Comparison of ENCODE assay signal across 1 cellular context in the genomic region with DNA sequence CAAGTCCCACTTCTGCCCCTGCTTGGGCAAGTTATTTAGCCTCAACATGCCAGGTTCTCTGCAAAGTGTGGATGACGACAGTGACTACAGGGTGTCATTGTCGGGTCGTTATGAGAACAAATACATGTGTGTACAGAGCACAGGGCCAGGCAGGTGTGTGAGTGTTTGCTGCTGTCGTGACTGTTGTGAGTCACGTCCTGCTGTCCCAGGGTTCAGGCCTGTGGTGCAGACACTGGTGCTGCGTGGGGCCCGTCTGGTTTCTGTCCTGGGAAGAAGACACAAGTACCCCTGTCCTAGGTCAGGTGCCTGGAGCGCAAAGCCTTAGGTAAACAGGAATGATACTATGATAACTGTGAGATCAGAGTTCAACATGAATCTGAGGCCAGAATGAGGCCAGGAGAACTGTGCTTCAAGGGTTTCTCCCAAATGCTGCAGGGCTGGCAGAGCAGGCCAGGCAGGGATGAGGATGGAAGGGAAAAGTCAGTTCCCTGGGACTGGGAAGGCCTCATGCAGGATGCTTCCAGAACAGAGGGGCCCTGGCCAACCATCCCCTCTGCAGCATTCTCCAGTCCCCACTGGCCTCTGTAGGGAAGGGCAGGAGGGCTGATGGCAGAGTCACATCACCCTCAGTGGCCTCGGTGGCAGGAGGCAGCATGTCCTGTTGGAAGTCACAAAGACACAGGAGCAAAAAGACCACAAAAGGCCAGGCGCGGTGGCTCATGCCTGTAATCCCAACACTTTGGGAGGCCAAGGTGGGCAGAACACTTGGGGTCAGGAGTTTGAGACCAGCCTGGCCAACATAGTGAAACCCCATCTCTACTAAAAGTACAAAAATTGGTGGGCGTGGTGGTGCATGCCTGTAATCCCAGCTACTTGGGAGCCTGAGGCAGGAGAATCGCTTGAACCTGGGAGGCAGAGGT.
TF ChIP-seq lines count a peak whose summit lies in the region.

No MANE protein-coding gene starts in this region.

TF ChIP-seq in HepG2, 621 proteins besides CTCF, POLR2A, EP300 and RAD21 (continued from another document and continues in another):
- TF ChIP-seq, protein P1, sequence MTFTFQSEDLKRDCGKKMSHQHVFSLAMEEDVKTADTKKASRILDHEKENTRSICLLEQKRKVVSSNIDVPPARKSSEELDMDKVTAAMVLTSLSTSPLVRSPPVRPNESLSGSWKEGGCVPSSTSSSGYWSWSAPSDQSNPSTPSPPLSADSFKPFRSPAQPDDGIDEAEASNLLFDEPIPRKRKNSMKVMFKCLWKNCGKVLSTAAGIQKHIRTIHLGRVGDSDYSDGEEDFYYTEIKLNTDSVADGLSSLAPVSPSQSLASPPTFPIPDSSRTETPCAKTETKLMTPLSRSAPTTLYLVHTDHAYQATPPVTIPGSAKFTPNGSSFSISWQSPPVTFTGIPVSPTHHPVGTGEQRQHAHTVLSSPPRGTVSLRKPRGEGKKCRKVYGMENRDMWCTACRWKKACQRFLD (CRISPR knock-in tag; IDR thresholded peaks at IDR 0.05; ENCODE audit: borderline replicate concordance) = no peak
- no peak for TF ChIP-seq ZNF251 (CRISPR knock-in tag; IDR thresholded peaks at IDR 0.05)
- TF ChIP-seq, protein P2, sequence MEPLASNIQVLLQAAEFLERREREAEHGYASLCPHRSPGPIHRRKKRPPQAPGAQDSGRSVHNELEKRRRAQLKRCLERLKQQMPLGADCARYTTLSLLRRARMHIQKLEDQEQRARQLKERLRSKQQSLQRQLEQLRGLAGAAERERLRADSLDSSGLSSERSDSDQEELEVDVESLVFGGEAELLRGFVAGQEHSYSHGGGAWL (CRISPR knock-in tag; IDR thresholded peaks at IDR 0.05) = no peak
- TF ChIP-seq, protein P3, sequence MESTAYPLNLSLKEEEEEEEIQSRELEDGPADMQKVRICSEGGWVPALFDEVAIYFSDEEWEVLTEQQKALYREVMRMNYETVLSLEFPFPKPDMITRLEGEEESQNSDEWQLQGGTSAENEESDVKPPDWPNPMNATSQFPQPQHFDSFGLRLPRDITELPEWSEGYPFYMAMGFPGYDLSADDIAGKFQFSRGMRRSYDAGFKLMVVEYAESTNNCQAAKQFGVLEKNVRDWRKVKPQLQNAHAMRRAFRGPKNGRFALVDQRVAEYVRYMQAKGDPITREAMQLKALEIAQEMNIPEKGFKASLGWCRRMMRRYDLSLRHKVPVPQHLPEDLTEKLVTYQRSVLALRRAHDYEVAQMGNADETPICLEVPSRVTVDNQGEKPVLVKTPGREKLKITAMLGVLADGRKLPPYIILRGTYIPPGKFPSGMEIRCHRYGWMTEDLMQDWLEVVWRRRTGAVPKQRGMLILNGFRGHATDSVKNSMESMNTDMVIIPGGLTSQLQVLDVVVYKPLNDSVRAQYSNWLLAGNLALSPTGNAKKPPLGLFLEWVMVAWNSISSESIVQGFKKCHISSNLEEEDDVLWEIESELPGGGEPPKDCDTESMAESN (CRISPR knock-in tag; conservative IDR thresholded peaks at IDR 0.05) = peak; percentile 69; the same call in 1 of the 2 replicates
- peak; percentile 87 for TF ChIP-seq ASH2L (IDR thresholded peaks at IDR 0.05; ENCODE audit: insufficient read length, low read depth, low read length)
- peak; percentile 46; the same call in 1 of the 2 replicates for TF ChIP-seq FOXP1 (IDR thresholded peaks at IDR 0.05)
- TF ChIP-seq FOXP1 (CRISPR knock-in tag; IDR thresholded peaks at IDR 0.05) = peak; percentile 89
- TF ChIP-seq ZNF644 (CRISPR knock-in tag; IDR thresholded peaks at IDR 0.05; ENCODE audit: low read depth) = no peak
- no peak for TF ChIP-seq PCBP2 (optimal IDR thresholded peaks at IDR 0.05; ENCODE audit: low read depth, low read length, poor library complexity, severe bottlenecking)
- no peak for TF ChIP-seq ZNF550 (CRISPR knock-in tag; IDR thresholded peaks at IDR 0.05; ENCODE audit: borderline replicate concordance)
- TF ChIP-seq ZNF121 (CRISPR knock-in tag; IDR thresholded peaks at IDR 0.05) = peak; percentile 70
- peak; percentile 63; the same call in 1 of the 2 replicates for TF ChIP-seq ZNF124 (CRISPR knock-in tag; IDR thresholded peaks at IDR 0.05)
- TF ChIP-seq, protein P4, sequence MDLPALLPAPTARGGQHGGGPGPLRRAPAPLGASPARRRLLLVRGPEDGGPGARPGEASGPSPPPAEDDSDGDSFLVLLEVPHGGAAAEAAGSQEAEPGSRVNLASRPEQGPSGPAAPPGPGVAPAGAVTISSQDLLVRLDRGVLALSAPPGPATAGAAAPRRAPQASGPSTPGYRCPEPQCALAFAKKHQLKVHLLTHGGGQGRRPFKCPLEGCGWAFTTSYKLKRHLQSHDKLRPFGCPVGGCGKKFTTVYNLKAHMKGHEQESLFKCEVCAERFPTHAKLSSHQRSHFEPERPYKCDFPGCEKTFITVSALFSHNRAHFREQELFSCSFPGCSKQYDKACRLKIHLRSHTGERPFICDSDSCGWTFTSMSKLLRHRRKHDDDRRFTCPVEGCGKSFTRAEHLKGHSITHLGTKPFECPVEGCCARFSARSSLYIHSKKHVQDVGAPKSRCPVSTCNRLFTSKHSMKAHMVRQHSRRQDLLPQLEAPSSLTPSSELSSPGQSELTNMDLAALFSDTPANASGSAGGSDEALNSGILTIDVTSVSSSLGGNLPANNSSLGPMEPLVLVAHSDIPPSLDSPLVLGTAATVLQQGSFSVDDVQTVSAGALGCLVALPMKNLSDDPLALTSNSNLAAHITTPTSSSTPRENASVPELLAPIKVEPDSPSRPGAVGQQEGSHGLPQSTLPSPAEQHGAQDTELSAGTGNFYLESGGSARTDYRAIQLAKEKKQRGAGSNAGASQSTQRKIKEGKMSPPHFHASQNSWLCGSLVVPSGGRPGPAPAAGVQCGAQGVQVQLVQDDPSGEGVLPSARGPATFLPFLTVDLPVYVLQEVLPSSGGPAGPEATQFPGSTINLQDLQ (CRISPR knock-in tag; IDR thresholded peaks at IDR 0.05) = no peak
- peak; percentile 74; the same call in 1 of the 2 replicates for TF ChIP-seq ARID2 (CRISPR knock-in tag; IDR thresholded peaks at IDR 0.05; ENCODE audit: borderline replicate concordance)
- TF ChIP-seq ZNF614 (CRISPR knock-in tag; IDR thresholded peaks at IDR 0.05; ENCODE audit: borderline replicate concordance) = peak; percentile 89; the same call in 1 of the 2 replicates
- peak; percentile 79 for TF ChIP-seq NR2F6 (IDR thresholded peaks at IDR 0.05)
- TF ChIP-seq NR2F6 (CRISPR knock-in tag; IDR thresholded peaks at IDR 0.05) = peak; percentile 84
- TF ChIP-seq SP5 (CRISPR knock-in tag; IDR thresholded peaks at IDR 0.05; ENCODE audit: borderline replicate concordance, low read depth) = peak; percentile 68; the same call in 1 of the 2 replicates
- peak; percentile 64; the same call in 1 of the 2 replicates for TF ChIP-seq ZBTB20 (CRISPR knock-in tag; IDR thresholded peaks at IDR 0.05; ENCODE audit: borderline replicate concordance, low read depth)
- TF ChIP-seq, protein P5, sequence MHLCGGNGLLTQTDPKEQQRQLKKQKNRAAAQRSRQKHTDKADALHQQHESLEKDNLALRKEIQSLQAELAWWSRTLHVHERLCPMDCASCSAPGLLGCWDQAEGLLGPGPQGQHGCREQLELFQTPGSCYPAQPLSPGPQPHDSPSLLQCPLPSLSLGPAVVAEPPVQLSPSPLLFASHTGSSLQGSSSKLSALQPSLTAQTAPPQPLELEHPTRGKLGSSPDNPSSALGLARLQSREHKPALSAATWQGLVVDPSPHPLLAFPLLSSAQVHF (CRISPR knock-in tag; IDR thresholded peaks at IDR 0.05) = no peak
- TF ChIP-seq, protein P6, sequence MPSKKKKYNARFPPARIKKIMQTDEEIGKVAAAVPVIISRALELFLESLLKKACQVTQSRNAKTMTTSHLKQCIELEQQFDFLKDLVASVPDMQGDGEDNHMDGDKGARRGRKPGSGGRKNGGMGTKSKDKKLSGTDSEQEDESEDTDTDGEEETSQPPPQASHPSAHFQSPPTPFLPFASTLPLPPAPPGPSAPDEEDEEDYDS (CRISPR knock-in tag; IDR thresholded peaks at IDR 0.05) = peak; percentile 53; the same call in 1 of the 2 replicates
- peak; percentile 87; the same call in 1 of the 2 replicates for TF ChIP-seq MEIS1 (CRISPR knock-in tag; IDR thresholded peaks at IDR 0.05; ENCODE audit: borderline replicate concordance)
- 0 out of 2 replicates have a peak, but pooled peaks have one; percentile 22 for TF ChIP-seq ZNF564 (CRISPR knock-in tag; IDR thresholded peaks at IDR 0.05)
- no peak for TF ChIP-seq ZFP82 (CRISPR knock-in tag; IDR thresholded peaks at IDR 0.05; ENCODE audit: borderline replicate concordance)
- TF ChIP-seq ZNF563 (CRISPR knock-in tag; IDR thresholded peaks at IDR 0.05) = peak; percentile 30; the same call in 1 of the 2 replicates
- TF ChIP-seq, protein P7, sequence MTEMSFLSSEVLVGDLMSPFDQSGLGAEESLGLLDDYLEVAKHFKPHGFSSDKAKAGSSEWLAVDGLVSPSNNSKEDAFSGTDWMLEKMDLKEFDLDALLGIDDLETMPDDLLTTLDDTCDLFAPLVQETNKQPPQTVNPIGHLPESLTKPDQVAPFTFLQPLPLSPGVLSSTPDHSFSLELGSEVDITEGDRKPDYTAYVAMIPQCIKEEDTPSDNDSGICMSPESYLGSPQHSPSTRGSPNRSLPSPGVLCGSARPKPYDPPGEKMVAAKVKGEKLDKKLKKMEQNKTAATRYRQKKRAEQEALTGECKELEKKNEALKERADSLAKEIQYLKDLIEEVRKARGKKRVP (CRISPR knock-in tag; IDR thresholded peaks at IDR 0.05) = peak in 1 of 2 experiments; percentile 61; a peak in 2 of 4 replicates
- TF ChIP-seq KDM3A (CRISPR knock-in tag; IDR thresholded peaks at IDR 0.05; ENCODE audit: low read depth) = peak; percentile 82; the same call in 1 of the 2 replicates
- TF ChIP-seq, protein P8, sequence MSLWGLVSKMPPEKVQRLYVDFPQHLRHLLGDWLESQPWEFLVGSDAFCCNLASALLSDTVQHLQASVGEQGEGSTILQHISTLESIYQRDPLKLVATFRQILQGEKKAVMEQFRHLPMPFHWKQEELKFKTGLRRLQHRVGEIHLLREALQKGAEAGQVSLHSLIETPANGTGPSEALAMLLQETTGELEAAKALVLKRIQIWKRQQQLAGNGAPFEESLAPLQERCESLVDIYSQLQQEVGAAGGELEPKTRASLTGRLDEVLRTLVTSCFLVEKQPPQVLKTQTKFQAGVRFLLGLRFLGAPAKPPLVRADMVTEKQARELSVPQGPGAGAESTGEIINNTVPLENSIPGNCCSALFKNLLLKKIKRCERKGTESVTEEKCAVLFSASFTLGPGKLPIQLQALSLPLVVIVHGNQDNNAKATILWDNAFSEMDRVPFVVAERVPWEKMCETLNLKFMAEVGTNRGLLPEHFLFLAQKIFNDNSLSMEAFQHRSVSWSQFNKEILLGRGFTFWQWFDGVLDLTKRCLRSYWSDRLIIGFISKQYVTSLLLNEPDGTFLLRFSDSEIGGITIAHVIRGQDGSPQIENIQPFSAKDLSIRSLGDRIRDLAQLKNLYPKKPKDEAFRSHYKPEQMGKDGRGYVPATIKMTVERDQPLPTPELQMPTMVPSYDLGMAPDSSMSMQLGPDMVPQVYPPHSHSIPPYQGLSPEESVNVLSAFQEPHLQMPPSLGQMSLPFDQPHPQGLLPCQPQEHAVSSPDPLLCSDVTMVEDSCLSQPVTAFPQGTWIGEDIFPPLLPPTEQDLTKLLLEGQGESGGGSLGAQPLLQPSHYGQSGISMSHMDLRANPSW (CRISPR knock-in tag; IDR thresholded peaks at IDR 0.05; ENCODE audit: borderline replicate concordance) = peak; percentile 77; the same call in 1 of the 2 replicates
- TF ChIP-seq DNMT1 (CRISPR knock-in tag; IDR thresholded peaks at IDR 0.05) = no peak
- no peak for TF ChIP-seq CHD4 (IDR thresholded peaks at IDR 0.05; ENCODE audit: borderline replicate concordance, low read length)
- TF ChIP-seq ZNF24 (IDR thresholded peaks at IDR 0.05) = no peak
- TF ChIP-seq, protein P9, sequence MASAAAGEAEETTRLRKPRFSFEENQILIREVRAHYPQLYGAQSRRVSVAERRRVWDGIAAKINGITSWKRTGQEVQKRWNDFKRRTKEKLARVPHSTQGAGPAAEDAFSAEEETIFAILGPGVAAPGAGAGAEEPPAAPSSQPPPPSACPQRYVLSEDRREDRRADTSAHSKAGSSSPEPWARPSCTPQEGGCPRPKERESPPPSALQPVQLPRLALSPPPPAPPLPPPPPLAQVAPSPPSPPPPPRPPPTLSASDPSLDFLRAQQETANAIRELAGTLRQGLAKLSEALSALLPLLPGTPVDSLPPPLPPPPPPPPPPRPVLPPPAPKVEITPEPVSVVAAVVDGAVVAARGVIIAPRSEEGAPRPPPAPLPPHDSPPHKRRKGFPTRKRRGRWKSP (CRISPR knock-in tag; IDR thresholded peaks at IDR 0.05) = 0 out of 2 replicates have a peak, but pooled peaks have one; percentile 57
- TF ChIP-seq, protein P10, sequence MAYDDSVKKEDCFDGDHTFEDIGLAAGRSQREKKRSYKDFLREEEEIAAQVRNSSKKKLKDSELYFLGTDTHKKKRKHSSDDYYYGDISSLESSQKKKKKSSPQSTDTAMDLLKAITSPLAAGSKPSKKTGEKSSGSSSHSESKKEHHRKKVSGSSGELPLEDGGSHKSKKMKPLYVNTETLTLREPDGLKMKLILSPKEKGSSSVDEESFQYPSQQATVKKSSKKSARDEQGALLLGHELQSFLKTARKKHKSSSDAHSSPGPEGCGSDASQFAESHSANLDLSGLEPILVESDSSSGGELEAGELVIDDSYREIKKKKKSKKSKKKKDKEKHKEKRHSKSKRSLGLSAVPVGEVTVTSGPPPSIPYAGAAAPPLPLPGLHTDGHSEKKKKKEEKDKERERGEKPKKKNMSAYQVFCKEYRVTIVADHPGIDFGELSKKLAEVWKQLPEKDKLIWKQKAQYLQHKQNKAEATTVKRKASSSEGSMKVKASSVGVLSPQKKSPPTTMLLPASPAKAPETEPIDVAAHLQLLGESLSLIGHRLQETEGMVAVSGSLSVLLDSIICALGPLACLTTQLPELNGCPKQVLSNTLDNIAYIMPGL (CRISPR knock-in tag; IDR thresholded peaks at IDR 0.05; ENCODE audit: borderline replicate concordance in 1 of 2, low read depth in 1 of 2) = no peak; a peak in 1 of 4 replicates
- TF ChIP-seq, protein P11, sequence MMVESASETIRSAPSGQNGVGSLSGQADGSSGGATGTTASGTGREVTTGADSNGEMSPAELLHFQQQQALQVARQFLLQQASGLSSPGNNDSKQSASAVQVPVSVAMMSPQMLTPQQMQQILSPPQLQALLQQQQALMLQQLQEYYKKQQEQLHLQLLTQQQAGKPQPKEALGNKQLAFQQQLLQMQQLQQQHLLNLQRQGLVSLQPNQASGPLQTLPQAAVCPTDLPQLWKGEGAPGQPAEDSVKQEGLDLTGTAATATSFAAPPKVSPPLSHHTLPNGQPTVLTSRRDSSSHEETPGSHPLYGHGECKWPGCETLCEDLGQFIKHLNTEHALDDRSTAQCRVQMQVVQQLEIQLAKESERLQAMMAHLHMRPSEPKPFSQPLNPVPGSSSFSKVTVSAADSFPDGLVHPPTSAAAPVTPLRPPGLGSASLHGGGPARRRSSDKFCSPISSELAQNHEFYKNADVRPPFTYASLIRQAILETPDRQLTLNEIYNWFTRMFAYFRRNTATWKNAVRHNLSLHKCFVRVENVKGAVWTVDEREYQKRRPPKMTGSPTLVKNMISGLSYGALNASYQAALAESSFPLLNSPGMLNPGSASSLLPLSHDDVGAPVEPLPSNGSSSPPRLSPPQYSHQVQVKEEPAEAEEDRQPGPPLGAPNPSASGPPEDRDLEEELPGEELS (CRISPR knock-in tag; IDR thresholded peaks at IDR 0.05) = peak; percentile 94
- TF ChIP-seq SAFB2 (CRISPR knock-in tag; IDR thresholded peaks at IDR 0.05; ENCODE audit: borderline replicate concordance, low read depth) = no peak; the same call in 1 of the 2 replicates
- TF ChIP-seq, protein P12, sequence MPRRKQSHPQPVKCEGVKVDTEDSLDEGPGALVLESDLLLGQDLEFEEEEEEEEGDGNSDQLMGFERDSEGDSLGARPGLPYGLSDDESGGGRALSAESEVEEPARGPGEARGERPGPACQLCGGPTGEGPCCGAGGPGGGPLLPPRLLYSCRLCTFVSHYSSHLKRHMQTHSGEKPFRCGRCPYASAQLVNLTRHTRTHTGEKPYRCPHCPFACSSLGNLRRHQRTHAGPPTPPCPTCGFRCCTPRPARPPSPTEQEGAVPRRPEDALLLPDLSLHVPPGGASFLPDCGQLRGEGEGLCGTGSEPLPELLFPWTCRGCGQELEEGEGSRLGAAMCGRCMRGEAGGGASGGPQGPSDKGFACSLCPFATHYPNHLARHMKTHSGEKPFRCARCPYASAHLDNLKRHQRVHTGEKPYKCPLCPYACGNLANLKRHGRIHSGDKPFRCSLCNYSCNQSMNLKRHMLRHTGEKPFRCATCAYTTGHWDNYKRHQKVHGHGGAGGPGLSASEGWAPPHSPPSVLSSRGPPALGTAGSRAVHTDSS (CRISPR knock-in tag; conservative IDR thresholded peaks at IDR 0.05) = no peak
